17 cellular contexts compared by ENCODE assay signal in genomic region chr15:61404567-61404966, GRCh38.
"Had no signal": no experiment of that assay in that cellular context is flagged by ENCODE, and none has a peak within 500 bp of the region (broad histone marks: within the 10 kb centered on the region; RNA-seq: fewer than 3 reads in every experiment).

No MANE protein-coding gene starts in this region.

- H3K4me3 ChIP-seq: lower lobe of right lung, stomach, testis had no signal

- H3K27me3 ChIP-seq: brain microvascular endothelial cell, stomach, testis had no signal

- ATAC-seq: activated CD8-positive, alpha-beta T cell treated with anti-CD3 and anti-CD28 coated beads, Interleukin-2, amount 10 ng/mL, durations not matched to agents 7 days and 5 days; lower lobe of right lung; sciatic nerve; T-helper 17 cell had no signal

- H3K9me3 ChIP-seq: lower lobe of right lung, stomach, testis had no signal

- DNase-seq: activated CD4-positive, alpha-beta T cell treated with anti-CD3 and anti-CD28 coated beads for 4 hours; activated CD8-positive, alpha-beta memory T cell treated with anti-CD3 and anti-CD28 coated beads, Interleukin-2, amount 50 U/mL, for 48 hours; activated CD8-positive, alpha-beta T cell treated with anti-CD3 and anti-CD28 coated beads, Interleukin-2, amount 10 ng/mL, durations not matched to agents 7 days and 5 days; activated gamma-delta T cell treated with Interleukin-2 at 50 U/mL for 16 hours; activated T-cell treated with anti-CD3 and anti-CD28 coated beads, Interleukin-2, amount 50 U/mL, for 72 hours; amygdala; brain microvascular endothelial cell; cerebellar nuclear complex; effector memory CD4-positive, alpha-beta T cell; head of caudate nucleus; lower lobe of right lung; midbrain; stomach; T-helper 17 cell; testis had no signal

- H3K27ac ChIP-seq: brain microvascular endothelial cell, lower lobe of right lung, stomach, testis had no signal

- H3K36me3 ChIP-seq: brain microvascular endothelial cell, lower lobe of right lung, stomach had no signal

- FAIRE-seq: frontal cortex had no signal

- H3K4me1 ChIP-seq: lower lobe of right lung, stomach, testis had no signal
